28 cellular contexts compared by ENCODE assay signal in genomic region chr3:141570068-141570467, GRCh38.
DNase-seq lines count a peak whose midpoint lies in the region; ATAC-seq, FAIRE-seq and TF ChIP-seq lines count a peak whose summit lies in the region.
"Had no signal": no experiment of that assay in that cellular context is flagged by ENCODE, and none has a peak within 500 bp of the region (broad histone marks: within the 10 kb centered on the region; RNA-seq: fewer than 3 reads in every experiment).

No MANE protein-coding gene starts in this region.

- no peak overlapping the region for H2AFZ ChIP-seq in K562 (ENCODE audit: low read depth, low read length)

- peaks cover 28% of the 10 kb centered on the region for H3K36me3 ChIP-seq in K562 (ENCODE audit: control insufficient read depth, insufficient read depth, low read length)
- H3K36me3 ChIP-seq: BE2C had no signal

- POLR2A ChIA-PET in K562 (lab: Yijun Ruan, JAX) = interaction anchor here (0.7 to 1.0 kb wide), 2 partner anchors 9 to 438 kb away, joined by 3 read pairs; no protein-coding TSS in a partner anchor
- POLR2A ChIA-PET in T-cell (lab: Charles Lee) = interaction anchor here (0.6 to 0.7 kb wide), 7 partner anchors 9 to 1480 kb away, joined by 3 to 7 read pairs (median 3); no protein-coding TSS in a partner anchor

- no peaks in the 10 kb centered on the region for H3K79me2 ChIP-seq in K562 (ENCODE audit: control insufficient read depth, insufficient read depth, low read length)

- peaks cover 2% of the 10 kb centered on the region for H3K9me3 Mint-ChIP-seq in activated T-cell treated with anti-CD3 and anti-CD28 coated beads, Interleukin-2, amount 50 U/mL, for 24 hours
- H3K9me3 Mint-ChIP-seq in activated T-cell treated with anti-CD3 and anti-CD28 coated beads, Interleukin-2, amount 50 U/mL, for 4 hours = no peaks in the 10 kb centered on the region
- H3K9me3 Mint-ChIP-seq in T-cell = no peaks in the 10 kb centered on the region
- H3K9me3 Mint-ChIP-seq: CD4-positive, alpha-beta memory T cell; CD4-positive, CD25-positive, alpha-beta regulatory T cell; CD8-positive, alpha-beta memory T cell had no signal

- no peaks in the 10 kb centered on the region for H3K27me3 ChIP-seq in K562 (ENCODE audit: control insufficient read depth in 2 of 2, insufficient read depth in 2 of 2, low read length in 2 of 2)
- H3K27me3 ChIP-seq: BE2C, BLaER1 had no signal

- no peaks in the 10 kb centered on the region for H4K20me1 ChIP-seq in K562 (replicated peaks; ENCODE audit: control insufficient read depth, insufficient read depth, low read length)
- H4K20me1 ChIP-seq: BLaER1 had no signal

- DNase-seq in activated T-cell treated with anti-CD3 and anti-CD28 coated beads, Interleukin-2, amount 50 U/mL, for 24 hours = no peak
- DNase-seq in activated T-cell treated with anti-CD3 and anti-CD28 coated beads, Interleukin-2, amount 50 U/mL, for 4 hours = no peak
- no peak for DNase-seq in T-helper 17 cell
- peak in 1 of 4 experiments; percentile 40 for DNase-seq in K562 (ENCODE audit: extremely low read depth in 1 of 4, low spot score in 3 of 4)
- DNase-seq in epithelial cell of esophagus (ENCODE audit: low read depth) = peak; percentile 50
- no peak for DNase-seq in T-cell
- DNase-seq in NCI-H2029 (lab: John Stamatoyannopoulos, UW) = no peak
- DNase-seq: 8988T; ACHN; BE2C; C1 segment of cervical spinal cord; CD4-positive, alpha-beta memory T cell; CD4-positive, CD25-positive, alpha-beta regulatory T cell; CD8-positive, alpha-beta memory T cell; COR-L47; DMS 273 treated with DMSO at 0.1 percent for 48 hours; DMS153; DMS53; DMS79; DND-41; EL; GDM1 had no signal

- BruUV-seq in K562 (replicated peaks; lab: Mats Ljungman, UMichigan) = no TSS peak

- no peak for TF ChIP-seq EP300 in K562 (IDR thresholded peaks at IDR 0.05; ENCODE audit: low read length)

- 58% methylated on average over 6 of the region's 6 CpGs for WGBS in K562 (ENCODE audit: insufficient coverage, low coverage, missing lambda C conversion rate)

- in situ Hi-C loops in K562 (cut with MboI) = no loop called here

- H3K4me1 Mint-ChIP-seq in activated T-cell treated with anti-CD3 and anti-CD28 coated beads, Interleukin-2, amount 50 U/mL, for 24 hours (ENCODE audit: low read depth) = peaks cover 9% of the 10 kb centered on the region
- peaks cover 9% of the 10 kb centered on the region for H3K4me1 Mint-ChIP-seq in activated T-cell treated with anti-CD3 and anti-CD28 coated beads, Interleukin-2, amount 50 U/mL, for 4 hours (ENCODE audit: low read depth)
- peaks cover 9% of the 10 kb centered on the region for H3K4me1 Mint-ChIP-seq in T-helper 17 cell
- peaks cover 11 to 18% (median 16%) of the 10 kb centered on the region in 3 donors for H3K4me1 Mint-ChIP-seq in T-cell

- no peak for TF ChIP-seq POLR2A in K562 (conservative IDR thresholded peaks at IDR 0.05)

- no peak overlapping the region for H3K9ac ChIP-seq in K562 (ENCODE audit: insufficient read depth in 1 of 2, low read depth in 2 of 2, low read length in 2 of 2)
- H3K9ac ChIP-seq: BLaER1 had no signal

- peaks cover 0 to 4% of the 10 kb centered on the region in 2 experiments; a peak in 2 of 5 replicates for H3K4me1 ChIP-seq in K562 (replicated peaks in 1 of 2; ENCODE audit: control insufficient read depth in 2 of 2, insufficient read depth in 2 of 2, low read length in 2 of 2)
- H3K4me1 ChIP-seq: BE2C, BLaER1 had no signal

- H3K4me2 ChIP-seq in K562 (ENCODE audit: insufficient read depth, low read length) = no peak overlapping the region
- H3K4me2 ChIP-seq: BLaER1 had no signal

- no peaks in the 10 kb centered on the region for H3K9me3 ChIP-seq in T-helper 17 cell (ENCODE audit: control insufficient read depth, low read length, poor library complexity, severe bottlenecking)
- no peaks in the 10 kb centered on the region for H3K9me3 ChIP-seq in K562 (replicated peaks; ENCODE audit: control insufficient read depth, insufficient read depth, low read depth, low read length)
- H3K9me3 ChIP-seq: BE2C, BLaER1 had no signal

- ATAC-seq in activated T-cell treated with anti-CD3 and anti-CD28 coated beads, Interleukin-2, amount 50 U/mL, for 4 hours = no peak
- ATAC-seq in T-helper 17 cell (no peak), K562 (peak; percentile 75; the same call in 2 of the 3 replicates), T-cell (replicated peaks in 1 of 4) (no peak)
- ATAC-seq: GM12878 had no signal

- TF ChIP-seq CTCF in K562 (IDR thresholded peaks at IDR 0.05 in 2 of 3, conservative IDR thresholded peaks at IDR 0.05 in 1 of 3; ENCODE audit: insufficient read depth in 2 of 3, low read depth in 1 of 3, low read length in 3 of 3) (no peak), epithelial cell of esophagus (IDR thresholded peaks at IDR 0.05; ENCODE audit: insufficient read depth, low read depth, low read length, missing control alignments) (no peak)

- H3K27ac Mint-ChIP-seq in activated T-cell treated with anti-CD3 and anti-CD28 coated beads, Interleukin-2, amount 50 U/mL, for 24 hours = peak overlapping the region; percentile 13
- no peak overlapping the region for H3K27ac Mint-ChIP-seq in T-helper 17 cell
- H3K27ac Mint-ChIP-seq in T-cell = peak overlapping the region in 1 of 2 donors; percentile 29
- H3K27ac Mint-ChIP-seq: CD14-positive monocyte had no signal

- H3K36me3 Mint-ChIP-seq in activated T-cell treated with anti-CD3 and anti-CD28 coated beads, Interleukin-2, amount 50 U/mL, for 24 hours (ENCODE audit: low read depth) = peaks cover 67% of the 10 kb centered on the region
- H3K36me3 Mint-ChIP-seq in activated T-cell treated with anti-CD3 and anti-CD28 coated beads, Interleukin-2, amount 50 U/mL, for 4 hours (ENCODE audit: insufficient read depth) = peaks cover 15% of the 10 kb centered on the region
- H3K36me3 Mint-ChIP-seq in T-helper 17 cell (ENCODE audit: low read depth) (peaks cover 2% of the 10 kb centered on the region), T-cell (peaks cover 33% of the 10 kb centered on the region)

- H3K9me1 ChIP-seq in K562 (ENCODE audit: control insufficient read depth, insufficient read depth, low read length) = no peaks in the 10 kb centered on the region

- CTCF ChIA-PET in K562 (lab: Yijun Ruan, JAX; ENCODE audit: low intra/inter-chr PET ratio) = no interaction called here
- CTCF ChIA-PET in T-cell (lab: Charles Lee) = interaction anchor here (0.6 to 1.8 kb wide), 10 partner anchors 9 to 343 kb away, joined by 3 to 8 read pairs (median 4); no protein-coding TSS in a partner anchor

- H3K4me3 ChIP-seq in K562 (no peak overlapping the region), epithelial cell of esophagus (ENCODE audit: low read length) (no peak overlapping the region)
- H3K4me3 ChIP-seq: BLaER1, GM12878 had no signal

- H3K27me3 Mint-ChIP-seq in activated T-cell treated with anti-CD3 and anti-CD28 coated beads, Interleukin-2, amount 50 U/mL, for 24 hours = no peaks in the 10 kb centered on the region
- H3K27me3 Mint-ChIP-seq in activated T-cell treated with anti-CD3 and anti-CD28 coated beads, Interleukin-2, amount 50 U/mL, for 4 hours (ENCODE audit: low read depth) = no peaks in the 10 kb centered on the region
- H3K27me3 Mint-ChIP-seq in T-helper 17 cell (no peaks in the 10 kb centered on the region), T-cell (no peaks in the 10 kb centered on the region)
- H3K27me3 Mint-ChIP-seq: CD4-positive, alpha-beta memory T cell; CD4-positive, CD25-positive, alpha-beta regulatory T cell; CD8-positive, alpha-beta memory T cell had no signal

- no peak for TF ChIP-seq RAD21 in K562 (CRISPR knock-in tag; conservative IDR thresholded peaks at IDR 0.05 in 1 of 2, IDR thresholded peaks at IDR 0.05 in 1 of 2)

- FAIRE-seq in K562 (lab: Jason Lieb, UNC) = peak; percentile 84
- FAIRE-seq: A204.1, GM12878, GM12892, GM18507 had no signal

- intact Hi-C loops in K562 (cut with micrococcal nuclease) = loop anchor here (10.0 kb wide), 2 partner anchors 345 to 705 kb away; no protein-coding TSS in a partner anchor

- no peak overlapping the region for H3K27ac ChIP-seq in K562 (ENCODE audit: extremely low read depth, low read depth, low read length)
- H3K27ac ChIP-seq: BLaER1 had no signal

- H3K4me3 Mint-ChIP-seq in activated T-cell treated with anti-CD3 and anti-CD28 coated beads, Interleukin-2, amount 50 U/mL, for 24 hours = no peak overlapping the region
- H3K4me3 Mint-ChIP-seq in activated T-cell treated with anti-CD3 and anti-CD28 coated beads, Interleukin-2, amount 50 U/mL, for 4 hours = no peak overlapping the region
- H3K4me3 Mint-ChIP-seq in T-helper 17 cell = peak overlapping the region; percentile 47
- no peak overlapping the region for H3K4me3 Mint-ChIP-seq in T-cell
- H3K4me3 Mint-ChIP-seq: CD14-positive monocyte; CD4-positive, alpha-beta memory T cell; CD4-positive, CD25-positive, alpha-beta regulatory T cell; CD8-positive, alpha-beta memory T cell had no signal

TF ChIP-seq in K562, 482 proteins besides CTCF, POLR2A, EP300 and RAD21 (continues in another document):
- TF ChIP-seq ZNF57 (CRISPR knock-in tag; IDR thresholded peaks at IDR 0.05) = no peak
- TF ChIP-seq MAFG (tag; conservative IDR thresholded peaks at IDR 0.05) = peak; percentile 47; the same call in 1 of the 2 replicates
- peak; percentile 79 for TF ChIP-seq ZNF384 (IDR thresholded peaks at IDR 0.05; ENCODE audit: low read depth, low read length)
- TF ChIP-seq NFE2 (IDR thresholded peaks at IDR 0.05; ENCODE audit: low read depth) = peak; percentile 46
- peak; percentile 42 for TF ChIP-seq CXXC5 (CRISPR knock-in tag; IDR thresholded peaks at IDR 0.05)
- TF ChIP-seq KAT7 (CRISPR knock-in tag; IDR thresholded peaks at IDR 0.05; ENCODE audit: borderline replicate concordance) = no peak
- TF ChIP-seq DPF2 (IDR thresholded peaks at IDR 0.05) = peak; percentile 55; the same call in 1 of the 2 replicates
- TF ChIP-seq ADNP (tag; IDR thresholded peaks at IDR 0.05) = peak; percentile 69; the same call in 1 of the 2 replicates
- TF ChIP-seq ZBTB33 (CRISPR knock-in tag; IDR thresholded peaks at IDR 0.05) = peak; percentile 80
